14 cellular contexts compared by ENCODE assay signal in genomic region chr3:125591116-125591755, GRCh38. TPM values are rescaled to one million over a fixed set of nuclear protein-coding genes. Genes with fewer than 3 reads are reported as not detected.
A peak's percentile ranks its signal among the peaks of the same experiment; 100 is the strongest.
DNase-seq lines count a peak whose midpoint lies in the region; ATAC-seq and TF ChIP-seq lines count a peak whose summit lies in the region.
"Had no signal": no experiment of that assay in that cellular context is flagged by ENCODE, and none has a peak within 500 bp of the region (broad histone marks: within the 10 kb centered on the region; RNA-seq: fewer than 3 reads in every experiment).

No MANE protein-coding gene starts in this region.

- peak overlapping the region; percentile 82 for H3K4me2 ChIP-seq in DND-41 (ENCODE audit: insufficient read depth, low read length)
- H3K4me2 ChIP-seq in Karpas-422 (ENCODE audit: low read depth, low read length, poor library complexity, severe bottlenecking): peak overlapping the region; percentile 86
- H3K4me2 ChIP-seq in neural cell (ENCODE audit: low read length): no peak overlapping the region

- DNase-seq in DND-41: no peak
- no peak for DNase-seq in Karpas-422
- DNase-seq in central memory CD8-positive, alpha-beta T cell (ENCODE audit: low spot score in 2 of 2): no peak
- DNase-seq in omental fat pad (ENCODE audit: low spot score): no peak
- no peak for DNase-seq in effector CD8-positive, alpha-beta T cell (lab: John Stamatoyannopoulos, UW)
- DNase-seq in GDM1 (lab: John Stamatoyannopoulos, UW): no peak
- DNase-seq: activated CD4-positive, alpha-beta memory T cell treated with anti-CD3 and anti-CD28 coated beads for 36 hours; left lung; NCI-H187 treated with DMSO at 0.1 percent for 48 hours; stimulated activated CD4-positive, alpha-beta T cell treated with anti-CD3 and anti-CD28 coated beads, Interleukin-1b, Interleukin-23, amount 100 ng/mL, for 48 hours had no signal

- peak overlapping the region; percentile 14; the same call in 1 of the 2 replicates for H3K27ac ChIP-seq in DND-41 (ENCODE audit: low read length)
- H3K27ac ChIP-seq in Karpas-422 (ENCODE audit: low read length): peak overlapping the region; percentile 95
- no peak overlapping the region for H3K27ac ChIP-seq in neural cell (ENCODE audit: low read length)

- H3F3A ChIP-seq in neural cell (ENCODE audit: insufficient read depth, low read length, poor library complexity, severe bottlenecking): peaks cover 7% of the 10 kb centered on the region

- peaks cover 19% of the 10 kb centered on the region; the same call in 1 of the 2 replicates for H4K20me1 ChIP-seq in DND-41 (ENCODE audit: insufficient read depth, low read length)
- no peaks in the 10 kb centered on the region for H4K20me1 ChIP-seq in Karpas-422 (ENCODE audit: insufficient read depth, low read depth, low read length)
- no peaks in the 10 kb centered on the region for H4K20me1 ChIP-seq in neural cell (ENCODE audit: insufficient read depth)

- no peaks in the 10 kb centered on the region for H3K9me3 Mint-ChIP-seq in central memory CD8-positive, alpha-beta T cell
- H3K9me3 Mint-ChIP-seq: activated CD4-positive, alpha-beta memory T cell treated with anti-CD3 and anti-CD28 coated beads for 36 hours; activated naive CD4-positive, alpha-beta T cell treated with anti-CD3 and anti-CD28 coated beads, Interleukin-2, amount 50 U/mL, for 24 hours; stimulated activated naive CD8-positive, alpha-beta T cell treated with anti-CD3 and anti-CD28 coated beads, Interleukin-15, Interleukin-2, amounts not matched to agents 100 ng/mL and 50 ng/mL, for 24 hours had no signal

- TF ChIP-seq CTCF in DND-41 (IDR thresholded peaks at IDR 0.05; ENCODE audit: borderline replicate concordance, extremely low read depth, low read length, poor library complexity, severe bottlenecking) (no peak), neural cell (IDR thresholded peaks at IDR 0.05; ENCODE audit: poor library complexity, severe bottlenecking) (no peak), omental fat pad (IDR thresholded peaks at IDR 0.05) (no peak)

- ATAC-seq in DND-41 (ENCODE audit: insufficient read depth, low read depth) (no peak), omental fat pad (ENCODE audit: low FRiP score) (no peak)
- ATAC-seq in central memory CD8-positive, alpha-beta T cell (replicated peaks; ENCODE audit: extremely low read depth, poor library complexity, severe bottlenecking): no peak
- ATAC-seq: left lung had no signal

- peak overlapping the region; percentile 10 for H3K27ac Mint-ChIP-seq in central memory CD8-positive, alpha-beta T cell (ENCODE audit: low read depth)
- H3K27ac Mint-ChIP-seq: activated CD4-positive, alpha-beta memory T cell treated with anti-CD3 and anti-CD28 coated beads for 36 hours; activated naive CD4-positive, alpha-beta T cell treated with anti-CD3 and anti-CD28 coated beads, Interleukin-2, amount 50 U/mL, for 24 hours; progenitor cell of endocrine pancreas; stimulated activated naive CD8-positive, alpha-beta T cell treated with anti-CD3 and anti-CD28 coated beads, Interleukin-15, Interleukin-2, amounts not matched to agents 100 ng/mL and 50 ng/mL, for 24 hours had no signal

- H3K36me3 ChIP-seq in DND-41 (ENCODE audit: insufficient read depth, low read length): peaks cover 12% of the 10 kb centered on the region; the same call in 1 of the 2 replicates
- peaks cover 2% of the 10 kb centered on the region for H3K36me3 ChIP-seq in Karpas-422 (ENCODE audit: insufficient read depth, low read length)
- no peaks in the 10 kb centered on the region for H3K36me3 ChIP-seq in neural cell (ENCODE audit: insufficient read depth, low read length)
- H3K36me3 ChIP-seq: left lung had no signal

- H3K79me2 ChIP-seq in DND-41 (ENCODE audit: insufficient read depth, low read length): peaks cover 85% of the 10 kb centered on the region
- peaks cover 87% of the 10 kb centered on the region for H3K79me2 ChIP-seq in Karpas-422 (ENCODE audit: low read length)
- H3K79me2 ChIP-seq in neural cell (replicated peaks; ENCODE audit: insufficient read depth, low read length): peaks cover 54% of the 10 kb centered on the region

- no peaks in the 10 kb centered on the region for H3K9me2 ChIP-seq in Karpas-422 (replicated peaks; ENCODE audit: insufficient read depth, low read length)
- no peaks in the 10 kb centered on the region for H3K9me2 ChIP-seq in neural cell (ENCODE audit: insufficient read depth, low read length)

- peaks cover 47% of the 10 kb centered on the region for H3K4me1 Mint-ChIP-seq in central memory CD8-positive, alpha-beta T cell

- no peaks in the 10 kb centered on the region for H3K27me3 ChIP-seq in DND-41 (ENCODE audit: insufficient read depth, low read length, poor library complexity)
- no peaks in the 10 kb centered on the region for H3K27me3 ChIP-seq in Karpas-422 (ENCODE audit: low read length)
- no peaks in the 10 kb centered on the region for H3K27me3 ChIP-seq in neural cell (ENCODE audit: insufficient read depth, low read depth, low read length)
- H3K27me3 ChIP-seq: left lung had no signal

- H3K4me3 ChIP-seq in DND-41 (ENCODE audit: low read depth in 1 of 2, low read length in 2 of 2) (peak overlapping the region in 1 of 2 experiments; percentile 25; a peak in 1 of 4 replicates), Karpas-422 (ENCODE audit: low read length) (peak overlapping the region; percentile 38), neural cell (ENCODE audit: low read length) (peak overlapping the region; percentile 99)

- no peak overlapping the region for H3K4me3 Mint-ChIP-seq in central memory CD8-positive, alpha-beta T cell
- H3K4me3 Mint-ChIP-seq: activated CD4-positive, alpha-beta memory T cell treated with anti-CD3 and anti-CD28 coated beads for 36 hours; activated naive CD4-positive, alpha-beta T cell treated with anti-CD3 and anti-CD28 coated beads, Interleukin-2, amount 50 U/mL, for 24 hours; stimulated activated naive CD8-positive, alpha-beta T cell treated with anti-CD3 and anti-CD28 coated beads, Interleukin-15, Interleukin-2, amounts not matched to agents 100 ng/mL and 50 ng/mL, for 24 hours had no signal

- no peak for TF ChIP-seq RAD21 in neural cell (conservative IDR thresholded peaks at IDR 0.05)

- H3K4me1 ChIP-seq in DND-41 (ENCODE audit: insufficient read depth, low read length) (peaks cover 56% of the 10 kb centered on the region), Karpas-422 (ENCODE audit: low read length) (peaks cover 62% of the 10 kb centered on the region)

- H3K9me3 ChIP-seq in DND-41 (ENCODE audit: insufficient read depth, low read length, severe bottlenecking): no peaks in the 10 kb centered on the region
- no peaks in the 10 kb centered on the region for H3K9me3 ChIP-seq in Karpas-422 (ENCODE audit: low read length)
- no peaks in the 10 kb centered on the region for H3K9me3 ChIP-seq in neural cell (ENCODE audit: low read length)
- H3K9me3 ChIP-seq: left lung had no signal

- no peaks in the 10 kb centered on the region for H3K27me3 Mint-ChIP-seq in central memory CD8-positive, alpha-beta T cell
- H3K27me3 Mint-ChIP-seq: activated CD4-positive, alpha-beta memory T cell treated with anti-CD3 and anti-CD28 coated beads for 36 hours; activated naive CD4-positive, alpha-beta T cell treated with anti-CD3 and anti-CD28 coated beads, Interleukin-2, amount 50 U/mL, for 24 hours; progenitor cell of endocrine pancreas; stimulated activated naive CD8-positive, alpha-beta T cell treated with anti-CD3 and anti-CD28 coated beads, Interleukin-15, Interleukin-2, amounts not matched to agents 100 ng/mL and 50 ng/mL, for 24 hours had no signal

- TF ChIP-seq EP300 in neural cell (conservative IDR thresholded peaks at IDR 0.05; ENCODE audit: poor library complexity, severe bottlenecking): no peak

- H3K36me3 Mint-ChIP-seq in central memory CD8-positive, alpha-beta T cell (ENCODE audit: insufficient read depth): peaks cover 11% of the 10 kb centered on the region

- H3K9ac ChIP-seq in DND-41 (ENCODE audit: low read depth, low read length) (no peak overlapping the region), Karpas-422 (ENCODE audit: low read length) (peak overlapping the region; percentile 38), neural cell (ENCODE audit: low read length) (no peak overlapping the region)

- no peak overlapping the region for H2AFZ ChIP-seq in DND-41 (ENCODE audit: low read depth, low read length)
- H2AFZ ChIP-seq in Karpas-422 (ENCODE audit: low read length): no peak overlapping the region
- H2AFZ ChIP-seq in neural cell (ENCODE audit: low read depth, low read length): no peak overlapping the region

TF ChIP-seq in neural cell, 6 proteins besides CTCF, POLR2A, EP300 and RAD21:
- no peak for TF ChIP-seq EZH2 (IDR thresholded peaks at IDR 0.05; ENCODE audit: borderline replicate concordance, insufficient read depth, low read length, poor library complexity, severe bottlenecking)
- TF ChIP-seq MXI1 (conservative IDR thresholded peaks at IDR 0.05; ENCODE audit: poor library complexity, severe bottlenecking): no peak
- no peak for TF ChIP-seq REST (IDR thresholded peaks at IDR 0.05; ENCODE audit: borderline replicate concordance)

RNA-seq across cellular contexts. Expression of gene OSBPL11, which starts 4.1 kb away (rescaled TPM):
- total RNA-seq in Karpas-422 (2014; rRNA removed; shearing (Covaris generic); ENCODE audit: low replicate concordance): 11.7 and 28.2 TPM in 2 replicates
- 11.8 and 12.6 TPM in 2 replicates for polyA plus RNA-seq in neural cell
- 22.6 and 28.1 TPM in 2 replicates for polyA minus RNA-seq in neural cell
- total RNA-seq in omental fat pad: 10 to 100 TPM; 12.2 to 19.5 (median 18.1) TPM
